In genomic region chr11:130852589-130852988, GRCh38 we compare ENCODE assay signal across 1 cellular context.
TF ChIP-seq lines count a peak whose summit lies in the region.

No MANE protein-coding gene starts in this region.

TF ChIP-seq in IMR-90, 13 proteins besides CTCF, POLR2A, EP300 and RAD21:
- no peak for TF ChIP-seq SMC3 (IDR thresholded peaks at IDR 0.05; ENCODE audit: low read depth, low read length)
- TF ChIP-seq CHD1 (IDR thresholded peaks at IDR 0.05; ENCODE audit: low read depth, low read length) = no peak
- TF ChIP-seq BHLHE40 (IDR thresholded peaks at IDR 0.05; ENCODE audit: low read depth, low read length) = no peak
- no peak for TF ChIP-seq CEBPB (IDR thresholded peaks at IDR 0.05; ENCODE audit: low read depth, low read length)
- TF ChIP-seq MAFK (IDR thresholded peaks at IDR 0.05; ENCODE audit: low read depth, low read length) = no peak
- no peak for TF ChIP-seq RFX5 (IDR thresholded peaks at IDR 0.05; ENCODE audit: low read depth, low read length)
- no peak for TF ChIP-seq MXI1 (IDR thresholded peaks at IDR 0.05; ENCODE audit: borderline replicate concordance, low read depth, low read length)
- TF ChIP-seq ELK1 (IDR thresholded peaks at IDR 0.05; ENCODE audit: borderline replicate concordance, low read depth, low read length) = no peak
- no peak for TF ChIP-seq MAZ (IDR thresholded peaks at IDR 0.05; ENCODE audit: borderline replicate concordance, low read depth, low read length)
- no peak for TF ChIP-seq RCOR1 (IDR thresholded peaks at IDR 0.05; ENCODE audit: insufficient replicate concordance, low read length)
- no peak for TF ChIP-seq FOS (IDR thresholded peaks at IDR 0.05; ENCODE audit: low read depth, low read length)
- no peak for TF ChIP-seq NFE2L2 (IDR thresholded peaks at IDR 0.05; ENCODE audit: low read depth, low read length)
- TF ChIP-seq USF2 (IDR thresholded peaks at IDR 0.05; ENCODE audit: low read depth, low read length) = no peak
